9 cellular contexts compared by ENCODE assay signal in genomic region chr1:61588736-61589381, GRCh38.
DNase-seq lines count a peak whose midpoint lies in the region; ATAC-seq lines count a peak whose summit lies in the region.
"Had no signal": no experiment of that assay in that cellular context is flagged by ENCODE, and none has a peak within 500 bp of the region (broad histone marks: within the 10 kb centered on the region; RNA-seq: fewer than 3 reads in every experiment).

No MANE protein-coding gene starts in this region.

- H3K36me3 Mint-ChIP-seq in T-helper 17 cell (ENCODE audit: low read depth) = peaks cover 8% of the 10 kb centered on the region

- DNase-seq in NCI-H1436 (lab: John Stamatoyannopoulos, UW) (peak; percentile 55), NCI-H1436 treated with DMSO at 0.1 percent for 48 hours (lab: John Stamatoyannopoulos, UW) (no peak), NCI-H146 (lab: John Stamatoyannopoulos, UW) (peak; percentile 44), T-helper 17 cell (peak in 2 of 3 donors; percentile 10 to 24), astrocyte of the hippocampus (ENCODE audit: low read depth, low spot score) (peak; percentile 82), inferior parietal cortex (ENCODE audit: extremely low spot score) (peak; percentile 31)
- peak; percentile 50 to 56 for DNase-seq in stimulated activated CD4-positive, alpha-beta T cell treated with anti-CD3 and anti-CD28 coated beads, Interleukin-4, amount 100 ng/mL, for 48 hours (ENCODE audit: low read depth in 2 of 2)

- peak; percentile 95 for ATAC-seq in HG02870 (IDR thresholded peaks at IDR 0.05; ENCODE audit: unreplicated experiment)
- ATAC-seq in T-helper 17 cell = peak; percentile 79

- H3K27me3 Mint-ChIP-seq in T-helper 17 cell = peaks cover 39% of the 10 kb centered on the region

- H3K9me3 ChIP-seq in T-helper 17 cell (ENCODE audit: control insufficient read depth, low read length, poor library complexity, severe bottlenecking) = no peaks in the 10 kb centered on the region
- H3K9me3 ChIP-seq: BLaER1 had no signal

- no peak overlapping the region for H3K4me3 Mint-ChIP-seq in T-helper 17 cell

- H3K4me1 Mint-ChIP-seq in T-helper 17 cell = peaks cover 8% of the 10 kb centered on the region

- H3K27ac Mint-ChIP-seq in T-helper 17 cell = no peak overlapping the region
